Comparison of ENCODE assay signal across 1 cellular context in genomic region chr4:118278473-118279274, GRCh38.
TF ChIP-seq lines count a peak whose summit lies in the region.

No MANE protein-coding gene starts in this region.

TF ChIP-seq in HepG2, 621 proteins besides CTCF, POLR2A, EP300 and RAD21 (continued from another document and continues in another):
- TF ChIP-seq DZIP1 (CRISPR knock-in tag; IDR thresholded peaks at IDR 0.05) (no peak), ZNF761 (CRISPR knock-in tag; conservative IDR thresholded peaks at IDR 0.05) (peak; percentile 53; the same call in 1 of the 2 replicates), ZBTB7A (CRISPR knock-in tag; IDR thresholded peaks at IDR 0.05) (no peak), MED8 (CRISPR knock-in tag; IDR thresholded peaks at IDR 0.05; ENCODE audit: insufficient replicate concordance) (no peak), MIER2 (CRISPR knock-in tag; IDR thresholded peaks at IDR 0.05) (peak; percentile 70; the same call in 1 of the 2 replicates), ARID3A (IDR thresholded peaks at IDR 0.05; ENCODE audit: low read depth, low read length) (no peak), ZNF382 (CRISPR knock-in tag; IDR thresholded peaks at IDR 0.05; ENCODE audit: borderline replicate concordance) (peak; percentile 63; the same call in 1 of the 2 replicates), ZNF20 (CRISPR knock-in tag; IDR thresholded peaks at IDR 0.05) (peak; percentile 94), ZBTB33 (CRISPR knock-in tag; IDR thresholded peaks at IDR 0.05) (no peak), HNF1A (IDR thresholded peaks at IDR 0.05; ENCODE audit: low read depth) (0 out of 2 replicates have a peak, but pooled peaks have one; percentile 27), HNF1A (CRISPR knock-in tag; IDR thresholded peaks at IDR 0.05; ENCODE audit: borderline replicate concordance) (peak; percentile 83), ISX (CRISPR knock-in tag; conservative IDR thresholded peaks at IDR 0.05) (0 out of 2 replicates have a peak, but pooled peaks have one; percentile 74), CC2D1A (CRISPR knock-in tag; IDR thresholded peaks at IDR 0.05) (no peak), CENPBD1 (CRISPR knock-in tag; IDR thresholded peaks at IDR 0.05; ENCODE audit: borderline replicate concordance, low read depth) (no peak), TARDBP (CRISPR knock-in tag; IDR thresholded peaks at IDR 0.05) (peak; percentile 47; the same call in 1 of the 2 replicates), SNAPC5 (CRISPR knock-in tag; IDR thresholded peaks at IDR 0.05; ENCODE audit: borderline replicate concordance) (0 out of 2 replicates have a peak, but pooled peaks have one; percentile 23), RXRB (CRISPR knock-in tag; IDR thresholded peaks at IDR 0.05; ENCODE audit: borderline replicate concordance) (peak; percentile 69), ZNF646 (CRISPR knock-in tag; IDR thresholded peaks at IDR 0.05) (no peak), BATF2 (CRISPR knock-in tag; IDR thresholded peaks at IDR 0.05) (peak; percentile 50; the same call in 1 of the 2 replicates), ZNF775 (CRISPR knock-in tag; IDR thresholded peaks at IDR 0.05; ENCODE audit: borderline replicate concordance) (peak; percentile 68; the same call in 1 of the 2 replicates), HOXA7 (CRISPR knock-in tag; IDR thresholded peaks at IDR 0.05) (no peak), FLYWCH1 (CRISPR knock-in tag; IDR thresholded peaks at IDR 0.05) (no peak; the same call in 1 of the 2 replicates), MYNN (CRISPR knock-in tag; IDR thresholded peaks at IDR 0.05; ENCODE audit: low read depth) (no peak; the same call in 1 of the 2 replicates), NBN (conservative IDR thresholded peaks at IDR 0.05) (no peak), MYC (CRISPR knock-in tag; IDR thresholded peaks at IDR 0.05; ENCODE audit: borderline replicate concordance) (peak; percentile 100), ZBTB1 (CRISPR knock-in tag; IDR thresholded peaks at IDR 0.05; ENCODE audit: borderline replicate concordance) (no peak; the same call in 1 of the 2 replicates), ZNF468 (CRISPR knock-in tag; IDR thresholded peaks at IDR 0.05) (no peak), LRRFIP1 (CRISPR knock-in tag; conservative IDR thresholded peaks at IDR 0.05) (no peak), ZNF563 (CRISPR knock-in tag; IDR thresholded peaks at IDR 0.05) (peak; percentile 55; the same call in 1 of the 2 replicates)
